8 cellular contexts compared by ENCODE assay signal in the genomic region with DNA sequence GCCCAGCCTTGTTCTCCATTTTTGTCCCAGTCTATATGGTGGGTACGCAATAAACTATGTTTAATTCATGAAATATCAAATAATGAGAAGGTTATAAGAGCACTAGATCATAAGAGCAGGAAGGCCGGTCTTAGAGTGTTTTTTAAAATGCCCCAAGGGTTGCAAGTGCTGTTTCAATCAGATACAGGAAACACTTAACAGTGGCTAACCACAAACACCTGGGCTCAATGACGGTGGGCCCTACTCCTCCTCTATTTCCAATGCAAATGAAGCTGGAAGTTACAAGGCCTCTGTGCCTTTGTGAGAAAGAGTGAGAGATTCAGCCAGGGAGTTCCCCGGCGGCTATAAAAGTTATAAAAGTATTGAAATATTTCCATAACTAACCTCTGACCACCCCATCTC. TPM values are rescaled to one million over a fixed set of nuclear protein-coding genes. Genes with fewer than 3 reads are reported as not detected.
A peak's percentile ranks its signal among the peaks of the same experiment; 100 is the strongest.
DNase-seq lines count a peak whose midpoint lies in the region; ATAC-seq lines count a peak whose summit lies in the region.

No MANE protein-coding gene starts in this region.

- H3K4me1 ChIP-seq in ES-I3 (ENCODE audit: insufficient read depth, low read length): peaks cover 15% of the 10 kb centered on the region
- peaks cover 44% of the 10 kb centered on the region for H3K4me1 ChIP-seq in Karpas-422 (ENCODE audit: low read length)

- peak overlapping the region; percentile 21 to 97 (median 90) for H3K27ac Mint-ChIP-seq in naive B cell

- H3K27me3 ChIP-seq in Karpas-422 (ENCODE audit: low read length): no peaks in the 10 kb centered on the region

- H3K9me2 ChIP-seq in Karpas-422 (replicated peaks; ENCODE audit: insufficient read depth, low read length): no peaks in the 10 kb centered on the region

- peak overlapping the region; percentile 23; the same call in 1 of the 2 replicates for H3K9ac ChIP-seq in ES-I3 (ENCODE audit: low read depth, low read length)
- H3K9ac ChIP-seq in Karpas-422 (ENCODE audit: low read length): peak overlapping the region; percentile 66

- peaks cover 6 to 14% of the 10 kb centered on the region in 2 donors for H3K36me3 Mint-ChIP-seq in naive B cell

- H3K9me3 ChIP-seq in ES-I3 (ENCODE audit: control insufficient read depth, insufficient read depth, low read length) (peaks cover 20% of the 10 kb centered on the region), Karpas-422 (ENCODE audit: low read length) (no peaks in the 10 kb centered on the region)

- peaks cover 18 to 44% (median 43%) of the 10 kb centered on the region in 3 donors for H3K4me1 Mint-ChIP-seq in naive B cell

- H3K36me3 ChIP-seq in ES-I3 (ENCODE audit: insufficient read depth, low read length) (no peaks in the 10 kb centered on the region), Karpas-422 (ENCODE audit: insufficient read depth, low read length) (no peaks in the 10 kb centered on the region)

- H3K27me3 Mint-ChIP-seq in naive B cell: peaks cover 25 to 52% (median 29%) of the 10 kb centered on the region in 3 donors

- peak; percentile 97 for ATAC-seq in GM21619 (IDR thresholded peaks at IDR 0.05; ENCODE audit: unreplicated experiment)
- ATAC-seq in naive B cell (ENCODE audit: low read depth in 2 of 2): peak; percentile 99 to 100

- peak overlapping the region; percentile 59 for H3K4me3 ChIP-seq in Karpas-422 (ENCODE audit: low read length)

- peak overlapping the region; percentile 87 for H3K4me2 ChIP-seq in Karpas-422 (ENCODE audit: low read depth, low read length, poor library complexity, severe bottlenecking)

- H2AFZ ChIP-seq in Karpas-422 (ENCODE audit: low read length): peak overlapping the region; percentile 60

- peak overlapping the region; percentile 52 to 85 (median 68) for H3K4me3 Mint-ChIP-seq in naive B cell

- H4K20me1 ChIP-seq in Karpas-422 (ENCODE audit: insufficient read depth, low read depth, low read length): no peaks in the 10 kb centered on the region

- peak; percentile 95 for DNase-seq in Karpas-422
- DNase-seq in activated CD8-positive, alpha-beta memory T cell treated with anti-CD3 and anti-CD28 coated beads, Interleukin-2, amount 50 U/mL, for 1 hour (ENCODE audit: extremely low read depth): peak; percentile 42
- DNase-seq in naive B cell: peak; percentile 88
- DNase-seq in NCI-H1105 treated with DMSO at 0.1 percent for 48 hours (lab: John Stamatoyannopoulos, UW): no peak
- no peak for DNase-seq in NCI-H345 treated with DMSO at 0.1 percent for 48 hours (lab: John Stamatoyannopoulos, UW; ENCODE audit: unreplicated experiment)
- no peak for DNase-seq in GOT3 (lab: John Stamatoyannopoulos, UW)

- no peaks in the 10 kb centered on the region for H3K79me2 ChIP-seq in Karpas-422 (ENCODE audit: low read length)

- H3K9me3 Mint-ChIP-seq in naive B cell: peaks cover 4 to 28% (median 8%) of the 10 kb centered on the region in 7 donors

- peak overlapping the region; percentile 98 for H3K27ac ChIP-seq in Karpas-422 (ENCODE audit: low read length)

RNA-seq across cellular contexts. Expression of a gene that starts 18.9 kb away (rescaled TPM):
- total RNA-seq in Karpas-422 (2014; rRNA removed; shearing (Covaris generic); ENCODE audit: low replicate concordance): 33.6 and 65.0 TPM in 2 replicates
- polyA plus RNA-seq in naive B cell (ENCODE audit: low read depth in 6 of 6): 10 to 100 TPM; 20.5 to 50.4 (median 37.3) TPM

RNA-seq across cellular contexts. Expression of a gene that starts 28.1 kb away (rescaled TPM):
- 18.5 and 33.5 TPM in 2 replicates for total RNA-seq in Karpas-422 (2014; rRNA removed; shearing (Covaris generic); ENCODE audit: low replicate concordance)
- 10 to 100 TPM; 15.9 to 45.1 (median 37.1) TPM for polyA plus RNA-seq in naive B cell (ENCODE audit: low read depth in 6 of 6)

RNA-seq across cellular contexts. Expression of a gene that starts 55.9 kb away (rescaled TPM):
- total RNA-seq in Karpas-422 (2014; rRNA removed; shearing (Covaris generic); ENCODE audit: low replicate concordance): 6.4 and 8.2 TPM in 2 replicates
- polyA plus RNA-seq in naive B cell (ENCODE audit: low read depth in 6 of 6): 1 to 10 TPM; 3.7 to 9.9 (median 7.4) TPM

Comparison
In these comparisons a context has a peak if more than half of its experiments do, and no peak if none do; other contexts are left out.
1. DNase-seq: peak in Karpas-422 (single experiment), activated CD8-positive, alpha-beta memory T cell treated with anti-CD3 and anti-CD28 coated beads, Interleukin-2, amount 50 U/mL, for 1 hour (single experiment) and naive B cell (single experiment); none in NCI-H1105 treated with DMSO at 0.1 percent for 48 hours (single experiment), NCI-H345 treated with DMSO at 0.1 percent for 48 hours (single experiment) and GOT3 (single experiment).